22 cellular contexts compared by ENCODE assay signal in genomic region chr7:20560325-20561180, GRCh38. TPM values are rescaled to one million over a fixed set of nuclear protein-coding genes. Genes with fewer than 3 reads are reported as not detected.
DNase-seq lines count a peak whose midpoint lies in the region; ATAC-seq and TF ChIP-seq lines count a peak whose summit lies in the region.
"Had no signal": no experiment of that assay in that cellular context is flagged by ENCODE, and none has a peak within 500 bp of the region (broad histone marks: within the 10 kb centered on the region; RNA-seq: fewer than 3 reads in every experiment).

No MANE protein-coding gene starts in this region.

- H3K27ac Mint-ChIP-seq in WTC11: no peak overlapping the region
- H3K27ac Mint-ChIP-seq: activated naive CD8-positive, alpha-beta T cell; effector memory CD8-positive, alpha-beta T cell; immature natural killer cell; neural progenitor cell had no signal

- no peaks in the 10 kb centered on the region for H3K27me3 ChIP-seq in H7 (ENCODE audit: control insufficient read depth, insufficient read depth, low read length)
- H3K27me3 ChIP-seq in tibial nerve: no peaks in the 10 kb centered on the region
- H3K27me3 ChIP-seq: MG63, neural progenitor cell, Peyer's patch had no signal

- 89 to 92% methylated on average over 16 of the region's 16 CpGs for WGBS in tibial nerve, 2 donors

- POLR2A ChIA-PET in WTC11 (lab: Charles Lee): no interaction called here

- TF ChIP-seq CTCF in WTC11 (IDR thresholded peaks at IDR 0.05) (no peak), tibial nerve (IDR thresholded peaks at IDR 0.05) (no peak)

- H3K4me1 ChIP-seq in tibial nerve: peaks cover 0 to 11% (median 3%) of the 10 kb centered on the region in 4 donors
- H3K4me1 ChIP-seq: neural progenitor cell, Peyer's patch had no signal

- no peaks in the 10 kb centered on the region for H3K36me3 ChIP-seq in H7 (replicated peaks; ENCODE audit: control insufficient read depth, insufficient read depth, low read length)
- H3K36me3 ChIP-seq in tibial nerve: no peaks in the 10 kb centered on the region
- H3K36me3 ChIP-seq: MG63, neural progenitor cell, Peyer's patch had no signal

- H3K27ac ChIP-seq in tibial nerve: peak overlapping the region; percentile 53 to 89 (median 78)
- H3K27ac ChIP-seq: GM23248, neural progenitor cell, Peyer's patch had no signal

- no peaks in the 10 kb centered on the region for H3K9me3 ChIP-seq in tibial nerve
- H3K9me3 ChIP-seq: MG63, Peyer's patch had no signal

- no peak overlapping the region for H3K4me3 Mint-ChIP-seq in WTC11
- H3K4me3 Mint-ChIP-seq: activated naive CD8-positive, alpha-beta T cell; effector memory CD8-positive, alpha-beta T cell; immature natural killer cell; neural progenitor cell had no signal

- H3K4me3 ChIP-seq in H7 (ENCODE audit: insufficient read depth, low read depth, low read length) (no peak overlapping the region), tibial nerve (no peak overlapping the region)
- H3K4me3 ChIP-seq: GM23248, MG63, neural progenitor cell, Peyer's patch had no signal

- CTCF ChIA-PET in WTC11 (lab: Charles Lee): interaction anchor here (1.6 kb wide), 2 partner anchors 21 to 38 kb away, joined by 4 to 8 read pairs; no protein-coding TSS in a partner anchor

- no peaks in the 10 kb centered on the region; the same call in 1 of the 2 replicates for H3K27me3 Mint-ChIP-seq in WTC11 (ENCODE audit: low read depth)
- H3K27me3 Mint-ChIP-seq: activated naive CD8-positive, alpha-beta T cell; effector memory CD8-positive, alpha-beta T cell had no signal

- DNase-seq in H7: peak; percentile 27
- peak; percentile 23 for DNase-seq in NCI-H2171 (lab: John Stamatoyannopoulos, UW)
- peak; percentile 67 for DNase-seq in WTC11 (ENCODE audit: low spot score)
- DNase-seq in tibial nerve (ENCODE audit: low spot score in 2 of 2): no peak
- DNase-seq in GDM1 (lab: John Stamatoyannopoulos, UW): no peak
- DNase-seq: effector memory CD8-positive, alpha-beta T cell; EL; GM23248; head of caudate nucleus; immature natural killer cell; MG63; NCI-H2107; NCI-H82; Peyer's patch; stimulated activated CD8-positive, alpha-beta memory T cell treated with anti-CD3 and anti-CD28 coated beads, Interleukin-4, amount 100 ng/mL, for 48 hours; T-helper 9 cell had no signal

- peak; percentile 98 for ATAC-seq in WTC11
- no peak for ATAC-seq in GM21515 (IDR thresholded peaks at IDR 0.05; ENCODE audit: unreplicated experiment)
- no peak for ATAC-seq in GM21529 (IDR thresholded peaks at IDR 0.05; ENCODE audit: unreplicated experiment)
- ATAC-seq: effector memory CD8-positive, alpha-beta T cell; SK-N-SH treated with all-trans-retinoic acid at 6 μM for 48 hours had no signal

- H3K9me3 Mint-ChIP-seq in WTC11: peaks cover 5% of the 10 kb centered on the region

- peaks cover 14% of the 10 kb centered on the region for H3K4me1 Mint-ChIP-seq in WTC11
- H3K4me1 Mint-ChIP-seq: immature natural killer cell had no signal

- H3K36me3 Mint-ChIP-seq in WTC11: no peaks in the 10 kb centered on the region
- H3K36me3 Mint-ChIP-seq: activated naive CD8-positive, alpha-beta T cell; immature natural killer cell had no signal

- TF ChIP-seq POLR2A in tibial nerve (IDR thresholded peaks at IDR 0.05): no peak

- TF ChIP-seq EP300 in tibial nerve (IDR thresholded peaks at IDR 0.05): no peak

TF ChIP-seq in WTC11, 78 proteins besides CTCF, POLR2A, EP300 and RAD21:
- TF ChIP-seq GABPB1 (CRISPR knock-in tag; IDR thresholded peaks at IDR 0.05) (no peak), NFATC4 (CRISPR knock-in tag; IDR thresholded peaks at IDR 0.05) (no peak), ZNF263 (CRISPR knock-in tag; IDR thresholded peaks at IDR 0.05; ENCODE audit: low read depth) (no peak), CREB1 (CRISPR knock-in tag; IDR thresholded peaks at IDR 0.05) (no peak), SOX15 (CRISPR knock-in tag; IDR thresholded peaks at IDR 0.05) (no peak), FOXK1 (CRISPR knock-in tag; IDR thresholded peaks at IDR 0.05) (no peak), HMGXB4 (CRISPR knock-in tag; IDR thresholded peaks at IDR 0.05) (no peak), CREM (CRISPR knock-in tag; IDR thresholded peaks at IDR 0.05) (no peak), ATF1 (CRISPR knock-in tag; IDR thresholded peaks at IDR 0.05) (no peak)
- TF ChIP-seq, protein P1, sequence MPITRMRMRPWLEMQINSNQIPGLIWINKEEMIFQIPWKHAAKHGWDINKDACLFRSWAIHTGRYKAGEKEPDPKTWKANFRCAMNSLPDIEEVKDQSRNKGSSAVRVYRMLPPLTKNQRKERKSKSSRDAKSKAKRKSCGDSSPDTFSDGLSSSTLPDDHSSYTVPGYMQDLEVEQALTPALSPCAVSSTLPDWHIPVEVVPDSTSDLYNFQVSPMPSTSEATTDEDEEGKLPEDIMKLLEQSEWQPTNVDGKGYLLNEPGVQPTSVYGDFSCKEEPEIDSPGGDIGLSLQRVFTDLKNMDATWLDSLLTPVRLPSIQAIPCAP (CRISPR knock-in tag; IDR thresholded peaks at IDR 0.05): no peak

RNA-seq across cellular contexts. Expression of gene ABCB5, which starts 54.9 kb away (rescaled TPM):
- 0.10 TPM in 1 of 2 replicates, not detected in the other for total RNA-seq in H7 (2014; rRNA removed; shearing (Covaris generic))
- total RNA-seq in WTC11 (2021): not detected in 3 replicates
- total RNA-seq in tibial nerve: 1 to 10 TPM in 3 of 4 donors, under 1 TPM in 1; 0.66 to 4.5 (median 2.0) TPM
- total RNA-seq: activated CD8-positive, alpha-beta memory T cell treated with anti-CD3 and anti-CD28 coated beads for 36 hours; GM23248 had no signal

Comparison
In these comparisons a context has a peak if more than half of its experiments do, and no peak if none do; other contexts are left out.
1. DNase-seq: peak in H7 (single experiment), NCI-H2171 (single experiment) and WTC11 (single experiment); none in tibial nerve (0 of 2) and GDM1 (single experiment).